Comparison of ENCODE assay signal across 1 cellular context in genomic region chr5:116514521-116514920, GRCh38.
TF ChIP-seq lines count a peak whose summit lies in the region.

No MANE protein-coding gene starts in this region.

TF ChIP-seq in GM23338, 12 proteins besides CTCF, POLR2A, EP300 and RAD21 (continued from another document):
- TF ChIP-seq EZH2phosphoT487 (IDR thresholded peaks at IDR 0.05; ENCODE audit: unreplicated experiment) (no peak), ZNF331 (CRISPR knock-in tag; IDR thresholded peaks at IDR 0.05; ENCODE audit: low read depth) (no peak), ZNF462 (CRISPR knock-in tag; IDR thresholded peaks at IDR 0.05) (no peak), POLR2AphosphoS5 (IDR thresholded peaks at IDR 0.05; ENCODE audit: low read depth) (no peak), JUNB (IDR thresholded peaks at IDR 0.05; ENCODE audit: unreplicated experiment) (no peak), STAT1 (IDR thresholded peaks at IDR 0.05; ENCODE audit: unreplicated experiment) (no peak), NANOG (IDR thresholded peaks at IDR 0.05; ENCODE audit: borderline replicate concordance) (no peak), CREB1 (CRISPR knock-in tag; IDR thresholded peaks at IDR 0.05; ENCODE audit: low read depth) (no peak), EZH2 (IDR thresholded peaks at IDR 0.05; ENCODE audit: low read depth, unreplicated experiment) (no peak), ETS1 (IDR thresholded peaks at IDR 0.05) (no peak), ZNF114 (CRISPR knock-in tag; IDR thresholded peaks at IDR 0.05) (no peak)
